9 cellular contexts compared by ENCODE assay signal in the genomic region with DNA sequence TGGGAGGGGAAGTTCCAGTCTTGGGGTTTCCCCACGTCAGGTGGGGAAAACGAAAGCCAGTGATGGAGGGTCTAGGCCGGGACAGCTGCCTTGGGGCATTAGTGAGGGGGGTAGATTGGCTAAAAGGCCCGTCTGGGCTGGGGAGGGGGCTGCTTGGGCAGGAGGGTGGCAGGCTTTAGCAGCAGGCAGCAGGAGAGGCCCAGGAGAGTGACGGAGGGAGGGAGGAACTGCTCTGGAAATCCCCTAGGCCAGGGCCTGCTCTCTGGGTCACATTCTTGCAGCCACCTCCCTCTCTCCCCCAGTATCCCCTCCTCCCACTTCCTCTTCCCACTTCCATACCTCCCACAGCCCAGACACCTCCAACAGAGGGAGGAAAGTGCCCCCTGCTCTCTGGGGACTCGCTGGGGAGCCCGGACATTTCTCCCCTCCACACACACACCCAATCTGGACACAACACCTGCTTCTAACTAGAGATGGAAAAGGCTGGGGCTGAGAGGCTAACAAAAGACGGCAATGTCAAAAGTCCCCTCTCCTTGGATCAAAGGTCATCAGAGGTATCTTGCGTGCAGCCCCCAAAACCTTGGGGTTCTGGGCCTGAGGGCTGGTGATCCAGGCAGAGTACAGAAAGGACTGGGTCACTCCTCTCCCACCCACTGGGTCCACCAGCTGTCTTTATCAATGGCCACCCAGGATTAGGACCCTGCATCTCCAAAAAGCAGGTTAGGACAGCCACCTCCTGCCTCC. TPM values are rescaled to one million over a fixed set of nuclear protein-coding genes. Genes with fewer than 3 reads are reported as not detected.
DNase-seq lines count a peak whose midpoint lies in the region; ATAC-seq and TF ChIP-seq lines count a peak whose summit lies in the region.
"Had no signal": no experiment of that assay in that cellular context is flagged by ENCODE, and none has a peak within 500 bp of the region (broad histone marks: within the 10 kb centered on the region; RNA-seq: fewer than 3 reads in every experiment).

No MANE protein-coding gene starts in this region.

- H3K27ac ChIP-seq in MM.1S (ENCODE audit: low read length): peak overlapping the region; percentile 91

- peak overlapping the region; percentile 83 for H3K9ac ChIP-seq in MM.1S (ENCODE audit: low read length)

- H4K20me1 ChIP-seq in MM.1S (ENCODE audit: insufficient read depth, low read length): no peaks in the 10 kb centered on the region

- peaks cover 51% of the 10 kb centered on the region for H3K79me2 ChIP-seq in MM.1S (ENCODE audit: low read length)

- TF ChIP-seq CTCF in MM.1S (IDR thresholded peaks at IDR 0.05; ENCODE audit: low read length) (no peak), cardiac fibroblast (IDR thresholded peaks at IDR 0.05; ENCODE audit: low read depth, low read length) (no peak), mucosa of descending colon (IDR thresholded peaks at IDR 0.05) (no peak)

- no peaks in the 10 kb centered on the region for H3K9me2 ChIP-seq in MM.1S (replicated peaks; ENCODE audit: insufficient read depth, low read length)

- DNase-seq in MM.1S (peak; percentile 49), cardiac fibroblast (ENCODE audit: low read depth in 2 of 2) (peak; percentile 31 to 54), mucosa of descending colon (peak in 2 of 3 donors; percentile 50 to 68), NCI-H510A (lab: John Stamatoyannopoulos, UW) (no peak), 8988T (no peak), NK-92 (lab: John Stamatoyannopoulos, UW; ENCODE audit: unreplicated experiment) (no peak), GF-D8 (lab: John Stamatoyannopoulos, UW) (no peak)

- H3K4me1 ChIP-seq in MM.1S (ENCODE audit: low read length): peaks cover 35% of the 10 kb centered on the region
- peaks cover 17% of the 10 kb centered on the region for H3K4me1 ChIP-seq in mucosa of descending colon (ENCODE audit: low read depth)

- H3K4me2 ChIP-seq in MM.1S (ENCODE audit: low read depth, low read length): peak overlapping the region; percentile 92

- peak; percentile 32 for ATAC-seq in mucosa of descending colon

- intact Hi-C loops in mucosa of descending colon (cut with DNase I, micrococcal nuclease): no loop called here

- H3K4me3 ChIP-seq in MM.1S (ENCODE audit: low read length) (peak overlapping the region; percentile 95), cardiac fibroblast (replicated peaks in 1 of 2; ENCODE audit: low read depth in 2 of 2, low read length in 2 of 2) (peak overlapping the region; percentile 6 to 85), mucosa of descending colon (no peak overlapping the region)

- peak; percentile 35 for TF ChIP-seq POLR2A in GM10847 (IDR thresholded peaks at IDR 0.05; ENCODE audit: extremely low read depth, insufficient read length)

- H3F3A ChIP-seq in MM.1S (ENCODE audit: insufficient read depth, low read length): peaks cover 52% of the 10 kb centered on the region

- peak overlapping the region; percentile 42 for H2AFZ ChIP-seq in MM.1S (ENCODE audit: low read length)

- H3K9me3 ChIP-seq in MM.1S (replicated peaks; ENCODE audit: insufficient read depth, low read length) (no peaks in the 10 kb centered on the region), mucosa of descending colon (no peaks in the 10 kb centered on the region)

- peaks cover 2% of the 10 kb centered on the region; the same call in 1 of the 2 replicates for H3K27me3 ChIP-seq in MM.1S (replicated peaks; ENCODE audit: insufficient read depth, low read length)

- H3K36me3 ChIP-seq in MM.1S (replicated peaks; ENCODE audit: insufficient read depth, low read length) (no peaks in the 10 kb centered on the region; the same call in 1 of the 2 replicates), mucosa of descending colon (ENCODE audit: low read depth) (no peaks in the 10 kb centered on the region)

RNA-seq across cellular contexts. Expression of gene NFKBIE, which starts 1.8 kb away (rescaled TPM):
- total RNA-seq in mucosa of descending colon: 10 to 100 TPM in 2 of 3 donors, 1 to 10 TPM in 1; 8.7 to 13.4 (median 10.8) TPM

RNA-seq across cellular contexts. Expression of gene SLC35B2, which starts 6.2 kb away (rescaled TPM):
- 10 to 100 TPM; 24.9 to 38.0 (median 31.6) TPM for total RNA-seq in mucosa of descending colon

RNA-seq across cellular contexts. Expression of gene TMEM151B, which starts 6.7 kb away (rescaled TPM):
- total RNA-seq in mucosa of descending colon: 1 to 10 TPM in 1 of 3 donors, under 1 TPM in 2; 0.17 to 1.4 (median 0.31) TPM
- total RNA-seq: activated CD8-positive, alpha-beta memory T cell treated with anti-CD3 and anti-CD28 coated beads for 36 hours had no signal

RNA-seq across cellular contexts. Expression of gene HSP90AB1, which starts 16.6 kb away (rescaled TPM):
- 100 to 1,000 TPM; 322 to 593 (median 399) TPM for total RNA-seq in mucosa of descending colon

RNA-seq across cellular contexts. Expression of gene SLC29A1, which starts 40.1 kb away (rescaled TPM):
- total RNA-seq in mucosa of descending colon: 100 to 1,000 TPM in 1 of 3 donors, 10 to 100 TPM in 2; 12.9 to 140 (median 14.8) TPM

Comparison
In these comparisons a context has a peak if more than half of its experiments do, and no peak if none do; other contexts are left out.
1. DNase-seq: peak in MM.1S (single experiment), cardiac fibroblast (2 of 2) and mucosa of descending colon (2 of 3); none in NCI-H510A (single experiment), 8988T (single experiment), NK-92 (single experiment) and GF-D8 (single experiment).